In genomic region chr7:23514755-23515154, GRCh38 we compare ENCODE assay signal across 9 cellular contexts. TPM values are rescaled to one million over a fixed set of nuclear protein-coding genes. Genes with fewer than 3 reads are reported as not detected.
DNase-seq lines count a peak whose midpoint lies in the region; ATAC-seq and TF ChIP-seq lines count a peak whose summit lies in the region.
"Had no signal": no experiment of that assay in that cellular context is flagged by ENCODE, and none has a peak within 500 bp of the region (broad histone marks: within the 10 kb centered on the region; RNA-seq: fewer than 3 reads in every experiment).

No MANE protein-coding gene starts in this region.

- H3K27ac Mint-ChIP-seq in immature natural killer cell: peak overlapping the region in 5 of 6 donors; percentile 39 to 71 (median 53)

- no peak overlapping the region for H3K4me3 ChIP-seq in RWPE2 (ENCODE audit: severe bottlenecking)
- H3K4me3 ChIP-seq: thyroid gland had no signal

- H3K36me3 Mint-ChIP-seq in immature natural killer cell: peaks cover 33 to 62% (median 37%) of the 10 kb centered on the region in 3 donors

- H3K4me1 ChIP-seq in RWPE2 (ENCODE audit: insufficient read depth, poor library complexity, severe bottlenecking): peaks cover 8% of the 10 kb centered on the region
- H3K4me1 ChIP-seq: Caco-2, thyroid gland had no signal

- no peaks in the 10 kb centered on the region for H3K27me3 ChIP-seq in RWPE2 (ENCODE audit: insufficient read depth, poor library complexity, severe bottlenecking)
- H3K27me3 ChIP-seq: thyroid gland had no signal

- peaks cover 95% of the 10 kb centered on the region for H3K36me3 ChIP-seq in RWPE2 (ENCODE audit: low read depth)

- H3K9me3 ChIP-seq in RWPE2 (ENCODE audit: severe bottlenecking): no peaks in the 10 kb centered on the region
- H3K9me3 ChIP-seq: Caco-2, thyroid gland had no signal

- peak; percentile 65 for ATAC-seq in GM18498 (IDR thresholded peaks at IDR 0.05; ENCODE audit: unreplicated experiment)
- peak; percentile 61 for ATAC-seq in GM21515 (IDR thresholded peaks at IDR 0.05; ENCODE audit: unreplicated experiment)
- no peak for ATAC-seq in RWPE2 (ENCODE audit: low read depth)
- no peak for ATAC-seq in left lobe of liver

- H3K9me3 Mint-ChIP-seq in immature natural killer cell: no peaks in the 10 kb centered on the region

- peak overlapping the region; percentile 71 for H3K27ac ChIP-seq in RWPE2 (ENCODE audit: poor library complexity, severe bottlenecking)
- H3K27ac ChIP-seq: thyroid gland had no signal

- H3K4me1 Mint-ChIP-seq in immature natural killer cell: peaks cover 20 to 26% of the 10 kb centered on the region in 2 donors

- H3K27me3 Mint-ChIP-seq in immature natural killer cell (ENCODE audit: low read depth in 3 of 3): peaks cover 3 to 16% (median 4%) of the 10 kb centered on the region in 3 donors

- H3K4me3 Mint-ChIP-seq in immature natural killer cell: no peak overlapping the region

- TF ChIP-seq CTCF in RWPE2 (IDR thresholded peaks at IDR 0.05; ENCODE audit: poor library complexity, severe bottlenecking): no peak

- DNase-seq in RWPE2 (ENCODE audit: low spot score) (no peak), immature natural killer cell (no peak), cerebellar cortex (ENCODE audit: low spot score) (no peak), HCEC 1CT (no peak), left lobe of liver (ENCODE audit: low spot score) (no peak)
- DNase-seq: Caco-2, thyroid gland had no signal

RNA-seq across cellular contexts. Expression of gene TRA2A, which starts 17.0 kb away (rescaled TPM):
- polyA plus RNA-seq in immature natural killer cell: 10 to 100 TPM; 34.8 to 44.0 (median 40.6) TPM
- total RNA-seq in left lobe of liver: 28.4 TPM

RNA-seq across cellular contexts. Expression of gene IGF2BP3, which starts 44.5 kb away (rescaled TPM):
- under 1 TPM in 1 of 3 donors, not detected in 2; 0.76 TPM for polyA plus RNA-seq in immature natural killer cell
- total RNA-seq in left lobe of liver: 0.78 TPM

Comparison
In these comparisons a context has a peak if more than half of its experiments do, and no peak if none do; other contexts are left out.
1. ATAC-seq: peak in GM18498 (single experiment) and GM21515 (single experiment); none in RWPE2 (single experiment) and left lobe of liver (single experiment).